In the genomic region with DNA sequence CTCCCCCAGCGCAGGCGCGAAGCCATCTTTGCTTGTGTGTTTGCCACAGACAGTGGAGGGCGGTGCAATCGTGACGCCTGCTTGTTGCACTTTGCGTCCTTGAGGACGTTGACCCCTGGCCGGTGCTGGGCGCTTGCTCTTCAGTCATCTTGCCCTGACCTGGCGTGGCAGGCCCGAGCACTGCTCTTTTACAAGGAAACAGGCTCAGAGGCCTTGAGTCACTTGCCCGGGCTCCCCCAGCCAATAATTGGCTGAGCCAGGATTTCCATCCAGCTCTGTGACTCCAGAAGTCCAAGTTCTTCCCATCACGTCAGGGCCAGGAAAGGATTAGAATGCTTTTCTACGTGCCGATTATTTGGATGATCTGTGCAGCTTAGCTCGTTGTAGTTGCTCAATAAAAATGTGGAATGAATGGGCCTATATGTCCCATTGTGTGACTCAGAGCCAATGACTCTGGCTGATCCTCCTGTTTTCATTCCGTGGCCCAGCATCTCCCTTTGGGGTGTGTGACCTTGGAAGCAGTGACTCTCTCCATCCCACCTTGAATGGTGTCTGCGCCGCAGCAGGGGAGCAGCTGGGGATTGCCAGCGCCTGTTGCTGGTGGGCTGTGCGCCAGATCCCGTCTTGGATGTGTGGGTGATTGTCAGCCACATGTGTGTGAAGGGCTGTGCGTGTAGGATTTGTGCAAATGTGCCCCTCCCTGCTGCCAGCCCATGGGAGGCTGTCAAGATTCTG, we compare ENCODE assay signal across 8 cellular contexts.
DNase-seq lines count a peak whose midpoint lies in the region; ATAC-seq lines count a peak whose summit lies in the region.

No MANE protein-coding gene starts in this region.

- intact Hi-C loops in posterior vena cava (cut with DNase I) = loop anchor here in 1 of 2 donors (5.0 kb wide), 1 partner anchor 422 kb away; no protein-coding TSS in a partner anchor

- ATAC-seq in HG03025 (IDR thresholded peaks at IDR 0.05; ENCODE audit: low FRiP score, unreplicated experiment) (no peak), GM21528 (IDR thresholded peaks at IDR 0.05; ENCODE audit: low FRiP score, unreplicated experiment) (no peak)

- DNase-seq in EH (ENCODE audit: low read depth) (peak; percentile 99), RKO (ENCODE audit: low spot score) (peak; percentile 44), fibroblast of peridontal ligament (ENCODE audit: extremely low read depth) (peak; percentile 91), posterior vena cava (ENCODE audit: low spot score) (peak; percentile 97), NCI-H1105 (lab: John Stamatoyannopoulos, UW) (no peak), cerebellum (ENCODE audit: low spot score) (no peak)

Comparison
In these comparisons a context has a peak if more than half of its experiments do, and no peak if none do; other contexts are left out.
1. DNase-seq: peak in EH (single experiment), RKO (single experiment), fibroblast of peridontal ligament (single experiment) and posterior vena cava (single experiment); none in NCI-H1105 (single experiment) and cerebellum (single experiment).